In the genomic region with DNA sequence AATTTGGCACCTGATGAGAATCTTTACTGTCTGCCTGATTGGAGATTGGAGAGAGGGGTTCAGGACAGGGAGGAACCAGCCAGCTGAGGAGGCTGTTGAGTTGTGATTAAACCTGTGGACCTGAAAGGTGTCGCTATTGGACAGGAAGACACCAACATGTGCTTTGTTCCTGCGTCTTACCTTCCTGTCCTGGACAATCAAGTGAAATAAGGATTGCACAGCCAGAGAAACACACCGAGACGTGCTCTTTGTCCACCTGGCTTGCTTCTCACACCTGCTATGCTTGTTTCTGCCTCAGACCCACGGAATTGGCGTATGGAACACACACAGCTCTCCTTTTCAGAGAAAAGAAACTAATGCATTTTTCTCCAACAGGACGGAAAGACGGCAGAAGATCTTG, we compare ENCODE assay signal across 15 cellular contexts. TPM values are rescaled to one million over a fixed set of nuclear protein-coding genes. Genes with fewer than 3 reads are reported as not detected.
DNase-seq lines count a peak whose midpoint lies in the region; ATAC-seq and TF ChIP-seq lines count a peak whose summit lies in the region.
"Had no signal": no experiment of that assay in that cellular context is flagged by ENCODE, and none has a peak within 500 bp of the region (broad histone marks: within the 10 kb centered on the region; RNA-seq: fewer than 3 reads in every experiment).

No MANE protein-coding gene starts in this region.

- 0 out of 2 replicates have a peak overlapping the region, but pooled peaks have one; percentile 38 for H2AFZ ChIP-seq in PC-3 (ENCODE audit: low read length)

- no peaks in the 10 kb centered on the region for H3K9me2 ChIP-seq in PC-3 (replicated peaks; ENCODE audit: low read length)

- H3F3A ChIP-seq in PC-3 (ENCODE audit: low read length, unreplicated experiment): no peaks in the 10 kb centered on the region

- no peak overlapping the region for H3K4me3 ChIP-seq in A673 (ENCODE audit: low read depth, low read length, poor library complexity, severe bottlenecking)
- H3K4me3 ChIP-seq in PC-3 (ENCODE audit: low read length): no peak overlapping the region
- H3K4me3 ChIP-seq: A549 had no signal

- no peaks in the 10 kb centered on the region for H4K20me1 ChIP-seq in PC-3 (ENCODE audit: low read length)

- H3K79me2 ChIP-seq in PC-3 (ENCODE audit: low read length): no peaks in the 10 kb centered on the region

- H3K4me2 ChIP-seq in PC-3 (ENCODE audit: low read length): no peak overlapping the region
- H3K4me2 ChIP-seq: A549 had no signal

- no peaks in the 10 kb centered on the region for H3K4me1 ChIP-seq in A673 (ENCODE audit: insufficient read depth, low read length, poor library complexity, severe bottlenecking)
- H3K4me1 ChIP-seq in PC-3 (ENCODE audit: insufficient read depth, low read length): no peaks in the 10 kb centered on the region
- H3K4me1 ChIP-seq: Caco-2 had no signal

- H3K27ac ChIP-seq in A673 (ENCODE audit: low read depth, low read length, poor library complexity, severe bottlenecking) (peak overlapping the region; percentile 42), PC-3 (ENCODE audit: low read length) (no peak overlapping the region)
- H3K27ac ChIP-seq: A549 had no signal

- ATAC-seq in PC-3: no peak
- ATAC-seq: A549 had no signal

- intact Hi-C loops in A673 (cut with micrococcal nuclease; ENCODE audit: unreplicated experiment): loop anchor here (10.0 kb wide), 2 partner anchors 263 to 1253 kb away; no protein-coding TSS in a partner anchor
- intact Hi-C loops in PC-3 (cut with micrococcal nuclease): no loop called here

- TF ChIP-seq CTCF in A673 (conservative IDR thresholded peaks at IDR 0.05; ENCODE audit: low read depth, low read length): no peak
- no peak for TF ChIP-seq CTCF in PC-3 (conservative IDR thresholded peaks at IDR 0.05; ENCODE audit: low read depth, low read length)

- CTCF ChIA-PET in A673 (lab: Charles Lee) (no interaction called here), PC-3 (lab: Charles Lee) (interaction anchor here (0.5 kb wide), 1 partner anchor 144 kb away, joined by 3 read pairs; no protein-coding TSS in a partner anchor)

- POLR2A ChIA-PET in A673 (lab: Charles Lee; ENCODE audit: low non-redundant PET): no interaction called here
- POLR2A ChIA-PET in PC-3 (lab: Charles Lee; ENCODE audit: unreplicated experiment): no interaction called here

- peaks cover 16% of the 10 kb centered on the region for H3K9me3 ChIP-seq in A673 (ENCODE audit: low read depth, low read length, poor library complexity, severe bottlenecking)
- H3K9me3 ChIP-seq in PC-3 (ENCODE audit: low read length): no peaks in the 10 kb centered on the region
- H3K9me3 ChIP-seq: Caco-2 had no signal

- no TSS peak for BruUV-seq in A673 (replicated peaks; lab: Mats Ljungman, UMichigan)
- BruUV-seq in PC-3 (replicated peaks; lab: Mats Ljungman, UMichigan): no TSS peak

- H3K36me3 ChIP-seq in A673 (ENCODE audit: insufficient read depth, low read length, poor library complexity, severe bottlenecking) (peaks cover 98% of the 10 kb centered on the region), PC-3 (ENCODE audit: low read depth, low read length) (no peaks in the 10 kb centered on the region)

- no peak for DNase-seq in A673 (ENCODE audit: low spot score)
- no peak for DNase-seq in PC-3
- DNase-seq in mesenteric fat pad (ENCODE audit: low spot score): peak; percentile 20
- no peak for DNase-seq in effector CD8-positive, alpha-beta T cell (lab: John Stamatoyannopoulos, UW)
- DNase-seq in NOMO-1 treated with dmso at 0.1 percent for 144 hours (lab: John Stamatoyannopoulos, UW; ENCODE audit: unreplicated experiment): no peak
- DNase-seq in COR-L47 (lab: John Stamatoyannopoulos, UW): no peak
- DNase-seq: 8988T; C1 segment of cervical spinal cord; Caco-2; CD4-positive, alpha-beta memory T cell; DMS153; DND-41; GOT3; HCEC 1CT had no signal

- H3K27me3 ChIP-seq in A673 (replicated peaks; ENCODE audit: insufficient read depth, low read depth, low read length, poor library complexity): no peaks in the 10 kb centered on the region
- H3K27me3 ChIP-seq in PC-3 (ENCODE audit: low read length): peaks cover 13% of the 10 kb centered on the region

- no peak overlapping the region for H3K9ac ChIP-seq in PC-3 (ENCODE audit: low read length)

RNA-seq across cellular contexts. Expression of a gene that starts 57.7 kb away (rescaled TPM):
- 17.0 and 21.0 TPM in 2 replicates for total RNA-seq in A673 (2021)
- total RNA-seq in PC-3 (2014; rRNA removed): 63.2 and 71.7 TPM in 2 replicates
- total RNA-seq in mesenteric fat pad: 729 TPM

Comparison
In these comparisons a context has a peak if more than half of its experiments do, and no peak if none do; other contexts are left out.
1. RNA of a gene that starts 57.7 kb away (total RNA-seq): 729 TPM in mesenteric fat pad (single experiment); 63.2 to 71.7 TPM in PC-3 and 17.0 to 21.0 TPM in A673; every median in the first group is over 10 times any median in the second.